1 cellular context compared by ENCODE assay signal in genomic region chr12:93122569-93123091, GRCh38.
TF ChIP-seq lines count a peak whose summit lies in the region.

No MANE protein-coding gene starts in this region.

TF ChIP-seq in HepG2, 621 proteins besides CTCF, POLR2A, EP300 and RAD21 (continued from another document and continues in another):
- TF ChIP-seq LRRFIP1 (CRISPR knock-in tag; conservative IDR thresholded peaks at IDR 0.05) (no peak), ZNF180 (CRISPR knock-in tag; IDR thresholded peaks at IDR 0.05; ENCODE audit: borderline replicate concordance, low read depth) (no peak), ZBTB7A (CRISPR knock-in tag; IDR thresholded peaks at IDR 0.05) (no peak), IRF2 (CRISPR knock-in tag; IDR thresholded peaks at IDR 0.05) (peak; percentile 20; the same call in 1 of the 2 replicates), ESRRA (CRISPR knock-in tag; IDR thresholded peaks at IDR 0.05; ENCODE audit: low read depth) (no peak), ZNF841 (CRISPR knock-in tag; IDR thresholded peaks at IDR 0.05; ENCODE audit: borderline replicate concordance) (no peak), CC2D1A (CRISPR knock-in tag; IDR thresholded peaks at IDR 0.05) (no peak), ZC3H13 (CRISPR knock-in tag; IDR thresholded peaks at IDR 0.05) (no peak), ZFYVE20 (CRISPR knock-in tag; IDR thresholded peaks at IDR 0.05; ENCODE audit: borderline replicate concordance, low read depth) (no peak), ETV5 (CRISPR knock-in tag; IDR thresholded peaks at IDR 0.05; ENCODE audit: borderline replicate concordance) (no peak), PRDM4 (CRISPR knock-in tag; IDR thresholded peaks at IDR 0.05; ENCODE audit: borderline replicate concordance) (no peak), SPEN (CRISPR knock-in tag; IDR thresholded peaks at IDR 0.05; ENCODE audit: low read depth) (no peak), HNF1B (CRISPR knock-in tag; IDR thresholded peaks at IDR 0.05) (0 out of 2 replicates have a peak, but pooled peaks have one; percentile 27), ZBTB37 (CRISPR knock-in tag; IDR thresholded peaks at IDR 0.05) (no peak), PAWR (CRISPR knock-in tag; IDR thresholded peaks at IDR 0.05; ENCODE audit: borderline replicate concordance) (no peak), ZBTB44 (CRISPR knock-in tag; IDR thresholded peaks at IDR 0.05) (no peak), ZNF33A (CRISPR knock-in tag; IDR thresholded peaks at IDR 0.05; ENCODE audit: borderline replicate concordance) (no peak), PRDM10 (CRISPR knock-in tag; IDR thresholded peaks at IDR 0.05; ENCODE audit: low read depth) (no peak), ZBTB3 (CRISPR knock-in tag; IDR thresholded peaks at IDR 0.05; ENCODE audit: borderline replicate concordance, low read depth) (no peak), TEAD2 (CRISPR knock-in tag; IDR thresholded peaks at IDR 0.05) (no peak), THAP11 (CRISPR knock-in tag; IDR thresholded peaks at IDR 0.05) (no peak), ZSCAN22 (CRISPR knock-in tag; IDR thresholded peaks at IDR 0.05) (no peak), ZNF280B (CRISPR knock-in tag; IDR thresholded peaks at IDR 0.05; ENCODE audit: borderline replicate concordance) (no peak), DR1 (CRISPR knock-in tag; IDR thresholded peaks at IDR 0.05) (no peak), ZNF746 (CRISPR knock-in tag; IDR thresholded peaks at IDR 0.05) (peak; percentile 38; the same call in 1 of the 2 replicates), ZNF737 (CRISPR knock-in tag; IDR thresholded peaks at IDR 0.05; ENCODE audit: borderline replicate concordance) (no peak), THAP7 (CRISPR knock-in tag; IDR thresholded peaks at IDR 0.05) (no peak), ZNF891 (CRISPR knock-in tag; IDR thresholded peaks at IDR 0.05) (no peak), RFX5 (IDR thresholded peaks at IDR 0.05; ENCODE audit: low read depth, low read length) (no peak), ZSCAN9 (CRISPR knock-in tag; IDR thresholded peaks at IDR 0.05; ENCODE audit: borderline replicate concordance) (no peak), ZKSCAN5 (CRISPR knock-in tag; IDR thresholded peaks at IDR 0.05) (no peak), HNRNPK (IDR thresholded peaks at IDR 0.05; ENCODE audit: low read depth, low read length, poor library complexity, severe bottlenecking) (no peak), NFKBIZ (CRISPR knock-in tag; IDR thresholded peaks at IDR 0.05) (no peak), AKAP8 (CRISPR knock-in tag; IDR thresholded peaks at IDR 0.05) (no peak), ZNF614 (CRISPR knock-in tag; IDR thresholded peaks at IDR 0.05; ENCODE audit: borderline replicate concordance) (peak; percentile 61; the same call in 1 of the 2 replicates), MIXL1 (CRISPR knock-in tag; IDR thresholded peaks at IDR 0.05) (no peak), ZNF431 (CRISPR knock-in tag; IDR thresholded peaks at IDR 0.05; ENCODE audit: borderline replicate concordance, low read depth) (no peak), ELF3 (CRISPR knock-in tag; IDR thresholded peaks at IDR 0.05) (peak; percentile 59), MNT (IDR thresholded peaks at IDR 0.05) (no peak), ZNF775 (CRISPR knock-in tag; IDR thresholded peaks at IDR 0.05; ENCODE audit: borderline replicate concordance) (no peak), NCOA5 (CRISPR knock-in tag; IDR thresholded peaks at IDR 0.05) (no peak), SOX13 (IDR thresholded peaks at IDR 0.05) (no peak), SOX13 (CRISPR knock-in tag; conservative IDR thresholded peaks at IDR 0.05 in 1 of 2, IDR thresholded peaks at IDR 0.05 in 1 of 2) (peak in 1 of 2 experiments; percentile 53; a peak in 1 of 4 replicates), ZKSCAN1 (IDR thresholded peaks at IDR 0.05; ENCODE audit: low read length) (no peak), KDM5A (IDR thresholded peaks at IDR 0.05; ENCODE audit: borderline replicate concordance, low read length) (no peak), ZNF747 (CRISPR knock-in tag; IDR thresholded peaks at IDR 0.05; ENCODE audit: borderline replicate concordance) (no peak), ZNF224 (CRISPR knock-in tag; IDR thresholded peaks at IDR 0.05) (no peak), RARA (CRISPR knock-in tag; IDR thresholded peaks at IDR 0.05) (no peak; the same call in 1 of the 2 replicates)
